Comparison of ENCODE assay signal across 28 cellular contexts in genomic region chr18:69487488-69488394, GRCh38.
"Had no signal": no experiment of that assay in that cellular context is flagged by ENCODE, and none has a peak within 500 bp of the region (broad histone marks: within the 10 kb centered on the region; RNA-seq: fewer than 3 reads in every experiment).

No MANE protein-coding gene starts in this region.

- H3K36me3 Mint-ChIP-seq: mesothelial cell of epicardium; naive B cell; natural killer cell treated with Interleukin-12 subunit alpha and Interleukin-12 subunit beta and Interleukin-15 and Interleukin-18, amount 100 ng/mL, for 72 hours; stimulated activated naive B cell treated with anti-CD40 and anti-IgM and Interleukin-4, amounts not matched to agents 10 μg/mL and 1 μg/mL and 100 μg/mL, for 72 hours had no signal

- H3K4me3 Mint-ChIP-seq: effector memory CD8-positive, alpha-beta T cell; mesothelial cell of epicardium; naive B cell; natural killer cell treated with Interleukin-12 subunit alpha and Interleukin-12 subunit beta and Interleukin-15 and Interleukin-18, amount 100 ng/mL, for 72 hours; neural progenitor cell; stimulated activated naive B cell treated with anti-CD40 and anti-IgM and Interleukin-4, amounts not matched to agents 10 μg/mL and 1 μg/mL and 100 μg/mL, for 72 hours; stimulated activated naive CD8-positive, alpha-beta T cell treated with anti-CD3 and anti-CD28 coated beads, Interleukin-15, Interleukin-2, amounts not matched to agents 100 ng/mL and 50 ng/mL, for 24 hours had no signal

- H2AFZ ChIP-seq: neural progenitor cell had no signal

- DNase-seq: cortex of kidney; effector memory CD8-positive, alpha-beta T cell; erythroblast; esophagus squamous epithelium; foreskin melanocyte; glutamatergic neuron; heart right ventricle; hippocampal formation; left cardiac atrium; left lung; mesenchymal stem cell; mucosa of descending colon; naive B cell; nucleus accumbens; spleen; stimulated activated CD4-positive, alpha-beta T cell treated with anti-CD3 and anti-CD28 coated beads, Interleukin-15, amount 100 ng/mL, for 24 hours; stimulated activated CD4-positive, alpha-beta T cell treated with anti-CD3 and anti-CD28 coated beads, Interleukin-2, amount 100 ng/mL, for 48 hours; stimulated activated naive B cell treated with anti-CD40 and anti-IgM and Interleukin-4, amounts not matched to agents 10 μg/mL and 1 μg/mL and 100 μg/mL, for 72 hours; upper lobe of left lung had no signal

- H3K27ac ChIP-seq: esophagus squamous epithelium, heart right ventricle, left lung, neural progenitor cell, prostate gland, right atrium auricular region, skin epidermis, spleen, thoracic aorta, tibial nerve, upper lobe of left lung had no signal

- H3K9me3 ChIP-seq: mucosa of descending colon, prostate gland, thoracic aorta, tibial nerve had no signal

- H3K4me2 ChIP-seq: neural progenitor cell had no signal

- H3K4me3 ChIP-seq: esophagus squamous epithelium, heart right ventricle, left lung, mucosa of descending colon, neural progenitor cell, prostate gland, right atrium auricular region, skin epidermis, spleen, thoracic aorta, tibial nerve, upper lobe of left lung had no signal

- H3K27me3 Mint-ChIP-seq: naive B cell; stimulated activated naive B cell treated with anti-CD40 and anti-IgM and Interleukin-4, amounts not matched to agents 10 μg/mL and 1 μg/mL and 100 μg/mL, for 72 hours had no signal

- H3K36me3 ChIP-seq: esophagus squamous epithelium, heart right ventricle, left lung, neural progenitor cell, prostate gland, right atrium auricular region, spleen, thoracic aorta, upper lobe of left lung had no signal

- H3K27me3 ChIP-seq: esophagus squamous epithelium, heart right ventricle, left lung, neural progenitor cell, right atrium auricular region, spleen, tibial nerve, upper lobe of left lung had no signal

- H3K27ac Mint-ChIP-seq: effector memory CD8-positive, alpha-beta T cell; mesothelial cell of epicardium; naive B cell; natural killer cell treated with Interleukin-12 subunit alpha and Interleukin-12 subunit beta and Interleukin-15 and Interleukin-18, amount 100 ng/mL, for 72 hours; neural progenitor cell; stimulated activated naive B cell treated with anti-CD40 and anti-IgM and Interleukin-4, amounts not matched to agents 10 μg/mL and 1 μg/mL and 100 μg/mL, for 72 hours; stimulated activated naive CD8-positive, alpha-beta T cell treated with anti-CD3 and anti-CD28 coated beads, Interleukin-15, Interleukin-2, amounts not matched to agents 100 ng/mL and 50 ng/mL, for 24 hours had no signal

- H3K4me1 ChIP-seq: esophagus squamous epithelium, left lung, neural progenitor cell, prostate gland, right atrium auricular region, spleen had no signal

- H3K9me3 Mint-ChIP-seq: effector memory CD8-positive, alpha-beta T cell; mesothelial cell of epicardium; natural killer cell treated with Interleukin-12 subunit alpha and Interleukin-12 subunit beta and Interleukin-15 and Interleukin-18, amount 100 ng/mL, for 72 hours; neural progenitor cell; stimulated activated naive CD8-positive, alpha-beta T cell treated with anti-CD3 and anti-CD28 coated beads, Interleukin-15, Interleukin-2, amounts not matched to agents 100 ng/mL and 50 ng/mL, for 24 hours had no signal

- ATAC-seq: effector memory CD8-positive, alpha-beta T cell; heart right ventricle; left cardiac atrium; left lung; mucosa of descending colon; natural killer cell treated with Interleukin-12 subunit alpha and Interleukin-12 subunit beta and Interleukin-15 and Interleukin-18, amount 100 ng/mL, for 72 hours had no signal

- H3K9ac ChIP-seq: neural progenitor cell had no signal

- H3K4me1 Mint-ChIP-seq: mesothelial cell of epicardium; naive B cell; stimulated activated naive B cell treated with anti-CD40 and anti-IgM and Interleukin-4, amounts not matched to agents 10 μg/mL and 1 μg/mL and 100 μg/mL, for 72 hours had no signal
